ENCODE assay signal across 8 cellular contexts in genomic region chr3:5187152-5187919, GRCh38. TPM values are rescaled to one million over a fixed set of nuclear protein-coding genes. Genes with fewer than 3 reads are reported as not detected.
DNase-seq lines count a peak whose midpoint lies in the region; ATAC-seq and TF ChIP-seq lines count a peak whose summit lies in the region.

EDEM1 (plus strand) TSS chr3:5187707; CDS start chr3:5187806, 99 bp downstream.

- H3K9ac ChIP-seq in neural progenitor cell: peak within 1 kb of the TSS; percentile 65
- peak within 1 kb of the TSS; percentile 88 to 89 for H3K9ac ChIP-seq in stomach smooth muscle (ENCODE audit: low read length in 2 of 2)

- DNase-seq in G401 (ENCODE audit: low spot score): peak; percentile 91
- peak; percentile 82 for DNase-seq in H4 (ENCODE audit: low spot score)
- peak; percentile 75 for DNase-seq in LNCaP clone FGC (ENCODE audit: low read depth)
- DNase-seq in SJCRH30: peak; percentile 91 to 93
- peak; percentile 90 for DNase-seq in activated gamma-delta T cell treated with anti-CD3 and anti-CD28 coated beads, Interleukin-2, amount 50 U/mL, for 16 hours (ENCODE audit: low read depth)
- peak; percentile 83 to 87 for DNase-seq in foreskin keratinocyte
- DNase-seq in neural progenitor cell (ENCODE audit: low spot score): peak; percentile 92

- H3K27ac Mint-ChIP-seq in neural progenitor cell: peak within 1 kb of the TSS; percentile 90

- H3K4me1 ChIP-seq in SJCRH30 (no peaks in the 10 kb centered on the region), foreskin keratinocyte (peaks cover 8% of the 10 kb centered on the region), neural progenitor cell (no peaks in the 10 kb centered on the region), stomach smooth muscle (ENCODE audit: control insufficient read depth, insufficient read depth, low read length) (peaks cover 9% of the 10 kb centered on the region)

- H3K4me3 ChIP-seq in LNCaP clone FGC (ENCODE audit: low read depth, low read length): peak within 1 kb of the TSS; percentile 85
- H3K4me3 ChIP-seq in SJCRH30: peak within 1 kb of the TSS; percentile 96
- H3K4me3 ChIP-seq in neural progenitor cell: peak within 1 kb of the TSS; percentile 75
- peak within 1 kb of the TSS; percentile 89 to 93 for H3K4me3 ChIP-seq in stomach smooth muscle (ENCODE audit: low read length in 2 of 2)

- H3K36me3 ChIP-seq in SJCRH30 (no peaks in the 10 kb centered on the region), neural progenitor cell (no peaks in the 10 kb centered on the region), stomach smooth muscle (ENCODE audit: control insufficient read depth in 2 of 2, insufficient read depth in 2 of 2, low read length in 2 of 2) (no peaks in the 10 kb centered on the region)

- H3K27ac ChIP-seq in SJCRH30 (peak within 1 kb of the TSS; percentile 70), foreskin keratinocyte (peak within 1 kb of the TSS; percentile 90), neural progenitor cell (no peak within 1 kb of the TSS), stomach smooth muscle (ENCODE audit: low read length) (peak within 1 kb of the TSS; percentile 80)

- peaks cover 29% of the 10 kb centered on the region for H3K4me1 Mint-ChIP-seq in neural progenitor cell

- H3K9me3 ChIP-seq in SJCRH30 (replicated peaks): no peaks in the 10 kb centered on the region
- H3K9me3 ChIP-seq in neural progenitor cell (ENCODE audit: low read depth): no peaks in the 10 kb centered on the region
- no peaks in the 10 kb centered on the region for H3K9me3 ChIP-seq in stomach smooth muscle (ENCODE audit: control insufficient read depth in 2 of 2, low read length in 2 of 2)

- peaks cover 15% of the 10 kb centered on the region for H4K20me1 ChIP-seq in neural progenitor cell (ENCODE audit: low read depth)

- peak within 1 kb of the TSS; percentile 85 for H2AFZ ChIP-seq in neural progenitor cell (replicated peaks)

- H3K27me3 ChIP-seq in SJCRH30 (no peaks in the 10 kb centered on the region), foreskin keratinocyte (no peaks in the 10 kb centered on the region), neural progenitor cell (peaks cover 20% of the 10 kb centered on the region), stomach smooth muscle (ENCODE audit: control insufficient read depth in 1 of 2, insufficient read depth in 2 of 2, low read length in 2 of 2) (no peaks in the 10 kb centered on the region)

- TF ChIP-seq CTCF in LNCaP clone FGC (IDR thresholded peaks at IDR 0.05; ENCODE audit: control insufficient read depth, extremely low read depth, insufficient read depth) (no peak), foreskin keratinocyte (conservative IDR thresholded peaks at IDR 0.05) (no peak), neural progenitor cell (IDR thresholded peaks at IDR 0.05) (no peak)

- H3K4me2 ChIP-seq in neural progenitor cell: peak within 1 kb of the TSS; percentile 86

- peaks cover 13% of the 10 kb centered on the region for H3K36me3 Mint-ChIP-seq in neural progenitor cell

- peaks cover 6% of the 10 kb centered on the region for H3F3A ChIP-seq in neural progenitor cell (ENCODE audit: low read depth)

- H3K27me3 Mint-ChIP-seq in neural progenitor cell (ENCODE audit: insufficient read depth, low read depth): peaks cover 6% of the 10 kb centered on the region

- H3K79me2 ChIP-seq in neural progenitor cell (ENCODE audit: low read depth): peaks cover 44% of the 10 kb centered on the region

- in situ Hi-C loops in G401 (cut with HindIII; ENCODE audit: low sequenced_read_pairs): no loop called here

- ATAC-seq in foreskin keratinocyte: peak; percentile 95

- peak within 1 kb of the TSS; percentile 97 for H3K4me3 Mint-ChIP-seq in neural progenitor cell

- H3K9me3 Mint-ChIP-seq in neural progenitor cell: no peaks in the 10 kb centered on the region

RNA-seq across cellular contexts. Expression of gene EDEM1, which starts in this region (rescaled TPM):
- 10.4 and 12.6 TPM in 2 replicates for total RNA-seq in G401 (2014; rRNA removed; shearing (Covaris generic))
- total RNA-seq in H4 (2014; rRNA removed; shearing (Covaris generic)): 13.0 and 17.5 TPM in 2 replicates
- 20.8 and 22.2 TPM in 2 replicates for total RNA-seq in SJCRH30 (2014; rRNA removed; shearing (Covaris generic))
- total RNA-seq in foreskin keratinocyte (56.4 and 79.1 TPM in 2 replicates), neural progenitor cell (ENCODE audit: low replicate concordance) (11.8 and 12.3 TPM in 2 replicates)
- polyA plus RNA-seq in foreskin keratinocyte: 16.0 and 19.5 TPM in 2 replicates
